11 cellular contexts compared by ENCODE assay signal in the genomic region with DNA sequence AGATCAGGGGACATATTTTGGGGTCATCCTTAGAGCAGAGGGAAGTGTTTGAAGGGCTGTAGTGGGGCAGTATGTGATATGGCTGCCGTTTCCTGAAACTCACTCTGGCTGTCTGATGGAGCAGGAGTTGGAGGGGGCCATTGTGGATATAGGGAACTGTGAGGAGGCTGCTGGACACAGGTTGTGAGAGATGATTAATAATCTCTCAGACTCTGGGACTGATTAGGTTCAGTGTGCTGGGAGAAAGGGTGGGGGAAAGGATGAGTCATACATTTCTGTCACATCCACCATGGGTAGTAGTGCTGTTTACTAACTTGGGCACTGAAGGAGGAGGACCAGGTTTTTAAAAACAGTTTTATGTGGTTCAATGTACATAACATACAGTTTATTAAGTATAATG. TPM values are rescaled to one million over a fixed set of nuclear protein-coding genes. Genes with fewer than 3 reads are reported as not detected.
DNase-seq lines count a peak whose midpoint lies in the region; ATAC-seq, FAIRE-seq and TF ChIP-seq lines count a peak whose summit lies in the region.
"Had no signal": no experiment of that assay in that cellular context is flagged by ENCODE, and none has a peak within 500 bp of the region (broad histone marks: within the 10 kb centered on the region; RNA-seq: fewer than 3 reads in every experiment).

No MANE protein-coding gene starts in this region.

- ATAC-seq in HG03469 (IDR thresholded peaks at IDR 0.05; ENCODE audit: unreplicated experiment) = no peak
- ATAC-seq in GM18498 (IDR thresholded peaks at IDR 0.05; ENCODE audit: unreplicated experiment) = no peak

- DNase-seq in Calu3 (peak; percentile 6), HTR-8/SVneo (ENCODE audit: insufficient read length, low spot score) (peak; percentile 57), kidney glomerular epithelial cell (lab: John Stamatoyannopoulos, UW) (peak; percentile 56), tibial artery (no peak)
- DNase-seq in effector CD8-positive, alpha-beta T cell (lab: John Stamatoyannopoulos, UW) = no peak
- DNase-seq: colonic mucosa, NCI-H510A had no signal

- CTCF ChIA-PET in Calu3 (lab: Charles Lee) = no interaction called here

- H3K4me1 ChIP-seq in tibial artery = peaks cover 0 to 51% (median 23%) of the 10 kb centered on the region in 4 donors
- H3K4me1 ChIP-seq: colonic mucosa had no signal

- no peaks in the 10 kb centered on the region for H3K27me3 ChIP-seq in tibial artery
- H3K27me3 ChIP-seq: colonic mucosa had no signal

- no peak overlapping the region for H3K4me3 ChIP-seq in tibial artery
- H3K4me3 ChIP-seq: colonic mucosa, skin epidermis had no signal

- no peak for TF ChIP-seq CTCF in Calu3 (IDR thresholded peaks at IDR 0.05; ENCODE audit: unreplicated experiment)
- TF ChIP-seq CTCF in tibial artery (IDR thresholded peaks at IDR 0.05) = no peak

- peaks cover 13% of the 10 kb centered on the region for H3K4me1 Mint-ChIP-seq in Calu3 (ENCODE audit: low read depth, unreplicated experiment)
- H3K4me1 Mint-ChIP-seq in activated naive CD8-positive, alpha-beta T cell (ENCODE audit: low read depth) = peaks cover 28% of the 10 kb centered on the region

- H3K36me3 Mint-ChIP-seq in Calu3 (ENCODE audit: insufficient read depth, unreplicated experiment) = peaks cover 13% of the 10 kb centered on the region
- H3K36me3 Mint-ChIP-seq in activated naive CD8-positive, alpha-beta T cell = no peaks in the 10 kb centered on the region

- H3K36me3 ChIP-seq in tibial artery = no peaks in the 10 kb centered on the region
- H3K36me3 ChIP-seq: colonic mucosa had no signal

- FAIRE-seq in HTR-8/SVneo (lab: Jason Lieb, UNC) = no peak

- no peaks in the 10 kb centered on the region for H3K27me3 Mint-ChIP-seq in Calu3 (ENCODE audit: unreplicated experiment)
- no peaks in the 10 kb centered on the region for H3K27me3 Mint-ChIP-seq in activated naive CD8-positive, alpha-beta T cell

- no TSS peak for BruUV-seq in Calu3 (replicated peaks; lab: Mats Ljungman, UMichigan)

- intact Hi-C loops in Calu3 (cut with micrococcal nuclease; ENCODE audit: unreplicated experiment) = no loop called here
- intact Hi-C loops in tibial artery (cut with DNase I; ENCODE audit: low total_unique reads) = loop anchor here (10.0 kb wide), 1 partner anchor 540 kb away; no protein-coding TSS in a partner anchor

- H3K4me3 Mint-ChIP-seq in Calu3 (ENCODE audit: low read depth, unreplicated experiment) = no peak overlapping the region
- H3K4me3 Mint-ChIP-seq in activated naive CD8-positive, alpha-beta T cell = no peak overlapping the region

- no peak overlapping the region for H3K27ac ChIP-seq in tibial artery
- H3K27ac ChIP-seq: colonic mucosa, skin epidermis had no signal

- H3K9me3 Mint-ChIP-seq in Calu3 (ENCODE audit: low read depth, unreplicated experiment) = no peaks in the 10 kb centered on the region
- no peaks in the 10 kb centered on the region for H3K9me3 Mint-ChIP-seq in activated naive CD8-positive, alpha-beta T cell (ENCODE audit: low read depth)

- no peaks in the 10 kb centered on the region for H3K9me3 ChIP-seq in tibial artery
- H3K9me3 ChIP-seq: colonic mucosa had no signal

- H3K27ac Mint-ChIP-seq in Calu3 (ENCODE audit: unreplicated experiment) = peak overlapping the region; percentile 14
- H3K27ac Mint-ChIP-seq in activated naive CD8-positive, alpha-beta T cell = peak overlapping the region; percentile 41

RNA-seq across cellular contexts. Expression of gene B3GLCT, which starts 4.8 kb away (rescaled TPM):
- 5.1 and 5.8 TPM in 2 replicates for total RNA-seq in Calu3 (2022)

RNA-seq across cellular contexts. Expression of gene HSPH1, which starts 42.9 kb away (rescaled TPM):
- 186 and 216 TPM in 2 replicates for total RNA-seq in Calu3 (2022)

Comparison
In these comparisons a context has a peak if more than half of its experiments do, and no peak if none do; other contexts are left out.
1. DNase-seq: peak in Calu3 (single experiment), HTR-8/SVneo (single experiment) and kidney glomerular epithelial cell (single experiment); none in effector CD8-positive, alpha-beta T cell (single experiment) and tibial artery (0 of 2).